ENCODE assay signal across 18 cellular contexts in genomic region chr4:178086324-178086723, GRCh38.
DNase-seq lines count a peak whose midpoint lies in the region; ATAC-seq and TF ChIP-seq lines count a peak whose summit lies in the region.
"Had no signal": no experiment of that assay in that cellular context is flagged by ENCODE, and none has a peak within 500 bp of the region (broad histone marks: within the 10 kb centered on the region; RNA-seq: fewer than 3 reads in every experiment).

No MANE protein-coding gene starts in this region.

- peaks cover 0 to 5% of the 10 kb centered on the region in 2 donors for H3K9me3 Mint-ChIP-seq in activated T-cell treated with anti-CD3 and anti-CD28 coated beads, Interleukin-2, amount 50 U/mL, for 72 hours

- no peaks in the 10 kb centered on the region for H3K27me3 ChIP-seq in DND-41 (ENCODE audit: insufficient read depth, low read length, poor library complexity)
- H3K27me3 ChIP-seq: esophagus muscularis mucosa had no signal

- no peaks in the 10 kb centered on the region for H3K4me1 ChIP-seq in DND-41 (ENCODE audit: insufficient read depth, low read length)
- H3K4me1 ChIP-seq: esophagus muscularis mucosa, prostate gland had no signal

- H3K27me3 Mint-ChIP-seq in activated T-cell treated with anti-CD3 and anti-CD28 coated beads, Interleukin-2, amount 50 U/mL, for 72 hours (ENCODE audit: low read depth): no peaks in the 10 kb centered on the region
- H3K27me3 Mint-ChIP-seq: dendritic cell treated with granulocyte-macrophage colony-stimulating factor and Interleukin-4, amounts not matched to agents 40 ng/mL and 50 ng/mL, for 4 days had no signal

- no peaks in the 10 kb centered on the region for H3K4me1 Mint-ChIP-seq in activated T-cell treated with anti-CD3 and anti-CD28 coated beads, Interleukin-2, amount 50 U/mL, for 72 hours (ENCODE audit: low read depth)

- in situ Hi-C loops in SK-MEL-5 (cut with HindIII; ENCODE audit: low pct_unique_long_range_greater_than_20kb, low sequenced_read_pairs) (no loop called here), GM13977 (cut with MboI; ENCODE audit: low pct_unique_long_range_greater_than_20kb, low sequenced_read_pairs, unreplicated experiment) (no loop called here)

- no peaks in the 10 kb centered on the region for H3K36me3 ChIP-seq in DND-41 (ENCODE audit: insufficient read depth, low read length)
- H3K36me3 ChIP-seq: esophagus muscularis mucosa, prostate gland had no signal

- ATAC-seq in DND-41 (ENCODE audit: insufficient read depth, low read depth): no peak
- ATAC-seq in activated T-cell treated with anti-CD3 and anti-CD28 coated beads, Interleukin-2, amount 50 U/mL, for 72 hours (replicated peaks in 1 of 2): no peak
- ATAC-seq: left cardiac atrium had no signal

- no peak overlapping the region for H3K4me2 ChIP-seq in DND-41 (ENCODE audit: insufficient read depth, low read length)

- DNase-seq in A172 (ENCODE audit: low spot score) (peak; percentile 4), DND-41 (no peak), SK-MEL-5 (ENCODE audit: low read depth, low spot score) (peak; percentile 5), iPS-NIHi11 (ENCODE audit: low spot score) (peak; percentile 33), NCI-H1436 treated with DMSO at 0.1 percent for 48 hours (lab: John Stamatoyannopoulos, UW) (no peak), NCI-H526 (lab: John Stamatoyannopoulos, UW) (no peak), GM13977 (ENCODE audit: low spot score) (no peak)
- no peak for DNase-seq in activated T-cell treated with anti-CD3 and anti-CD28 coated beads, Interleukin-2, amount 50 U/mL, for 72 hours
- DNase-seq: activated CD4-positive, CD25-positive, alpha-beta regulatory T cell; activated naive CD4-positive, alpha-beta T cell treated with anti-CD3 and anti-CD28 coated beads for 36 hours; left cardiac atrium; NCI-H1694; NCI-H526 treated with DMSO at 0.1 percent for 48 hours; stimulated activated CD4-positive, alpha-beta T cell treated with anti-CD3 and anti-CD28 coated beads, Interleukin-15, amount 100 ng/mL, for 24 hours had no signal

- no peak overlapping the region for H3K4me3 Mint-ChIP-seq in activated T-cell treated with anti-CD3 and anti-CD28 coated beads, Interleukin-2, amount 50 U/mL, for 72 hours
- H3K4me3 Mint-ChIP-seq: activated naive CD4-positive, alpha-beta T cell treated with anti-CD3 and anti-CD28 coated beads for 36 hours; dendritic cell treated with granulocyte-macrophage colony-stimulating factor and Interleukin-4, amounts not matched to agents 40 ng/mL and 50 ng/mL, for 4 days had no signal

- H3K79me2 ChIP-seq in DND-41 (ENCODE audit: insufficient read depth, low read length): no peaks in the 10 kb centered on the region

- H3K4me3 ChIP-seq in DND-41 (ENCODE audit: low read depth in 1 of 2, low read length in 2 of 2): no peak overlapping the region
- H3K4me3 ChIP-seq: esophagus muscularis mucosa, prostate gland had no signal

- H4K20me1 ChIP-seq in DND-41 (ENCODE audit: insufficient read depth, low read length): no peaks in the 10 kb centered on the region

- no peak overlapping the region for H3K27ac ChIP-seq in DND-41 (ENCODE audit: low read length)
- H3K27ac ChIP-seq: esophagus muscularis mucosa, prostate gland, RWPE1 had no signal

- peak; percentile 15 for TF ChIP-seq CTCF in DND-41 (IDR thresholded peaks at IDR 0.05; ENCODE audit: borderline replicate concordance, extremely low read depth, low read length, poor library complexity, severe bottlenecking)
- TF ChIP-seq CTCF in GM13977 (IDR thresholded peaks at IDR 0.05; ENCODE audit: extremely low read depth, insufficient read depth, missing control alignments): no peak

- H3K27ac Mint-ChIP-seq in activated T-cell treated with anti-CD3 and anti-CD28 coated beads, Interleukin-2, amount 50 U/mL, for 72 hours: no peak overlapping the region
- H3K27ac Mint-ChIP-seq: activated naive CD4-positive, alpha-beta T cell treated with anti-CD3 and anti-CD28 coated beads for 36 hours; dendritic cell treated with granulocyte-macrophage colony-stimulating factor and Interleukin-4, amounts not matched to agents 40 ng/mL and 50 ng/mL, for 4 days had no signal

- no peak overlapping the region for H3K9ac ChIP-seq in DND-41 (ENCODE audit: low read depth, low read length)

- no peak overlapping the region for H2AFZ ChIP-seq in DND-41 (ENCODE audit: low read depth, low read length)

- H3K36me3 Mint-ChIP-seq in activated T-cell treated with anti-CD3 and anti-CD28 coated beads, Interleukin-2, amount 50 U/mL, for 72 hours (ENCODE audit: insufficient read depth in 2 of 2): no peaks in the 10 kb centered on the region

- H3K9me3 ChIP-seq in DND-41 (ENCODE audit: insufficient read depth, low read length, severe bottlenecking): no peaks in the 10 kb centered on the region
- H3K9me3 ChIP-seq: esophagus muscularis mucosa, prostate gland had no signal

Comparison
In these comparisons a context has a peak if more than half of its experiments do, and no peak if none do; other contexts are left out.
1. DNase-seq: peak in A172 (single experiment), SK-MEL-5 (single experiment) and iPS-NIHi11 (single experiment); none in DND-41 (single experiment), activated T-cell treated with anti-CD3 and anti-CD28 coated beads, Interleukin-2, amount 50 U/mL, for 72 hours (0 of 2), NCI-H1436 treated with DMSO at 0.1 percent for 48 hours (single experiment), NCI-H526 (0 of 2) and GM13977 (single experiment).